24 cellular contexts compared by ENCODE assay signal in the genomic region with DNA sequence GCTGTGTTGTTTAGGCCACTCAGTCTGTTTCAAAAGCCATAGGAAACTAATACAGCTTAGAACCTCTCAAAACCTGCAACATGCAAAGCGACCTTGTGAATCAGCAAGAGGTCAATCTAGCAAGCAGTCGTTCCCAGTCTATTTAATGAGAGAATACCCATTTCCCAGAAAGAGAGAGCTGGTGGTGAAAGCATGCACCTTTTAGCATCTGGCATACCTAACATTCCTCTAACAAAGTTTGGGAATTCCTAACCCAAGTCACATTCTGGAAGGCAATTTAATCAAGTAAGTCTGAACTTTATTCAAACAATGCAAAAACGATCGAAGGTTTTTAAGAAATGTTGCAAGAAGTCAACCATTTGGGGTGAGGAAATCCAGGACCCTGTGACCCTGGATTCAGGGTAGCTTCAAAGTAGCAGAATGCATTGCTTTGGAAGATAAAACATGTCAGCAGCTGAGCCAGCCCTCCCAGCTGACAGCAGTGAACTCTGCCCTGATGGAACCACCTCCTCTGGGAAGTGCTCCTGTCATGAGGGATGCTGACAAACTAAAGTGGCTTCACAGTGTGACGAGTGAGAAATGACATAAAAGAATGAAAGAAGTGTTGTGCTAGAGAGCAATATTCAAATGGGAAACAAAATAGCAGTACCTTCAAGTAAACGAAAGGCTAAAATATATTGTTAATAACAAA.
"Had no signal": no experiment of that assay in that cellular context is flagged by ENCODE, and none has a peak within 500 bp of the region (broad histone marks: within the 10 kb centered on the region; RNA-seq: fewer than 3 reads in every experiment).

No MANE protein-coding gene starts in this region.

- H3K9me3 ChIP-seq: esophagus muscularis mucosa, left ventricle myocardium inferior, SK-N-SH, thoracic aorta, upper lobe of left lung had no signal

- H3K9ac ChIP-seq: SK-N-SH had no signal

- H3K27me3 ChIP-seq: dorsolateral prefrontal cortex, esophagus muscularis mucosa, upper lobe of left lung had no signal

- H3K4me3 Mint-ChIP-seq: activated naive CD8-positive, alpha-beta T cell treated with anti-CD3 and anti-CD28 coated beads for 36 hours; activated T-helper 17 cell treated with anti-CD3 and anti-CD28 coated beads, Interleukin-2, amount 50 U/mL, for 72 hours; central memory CD8-positive, alpha-beta T cell; effector memory CD8-positive, alpha-beta T cell; neural crest cell; stimulated activated memory B cell treated with anti-CD40 and anti-IgM and Interleukin-4, amounts not matched to agents 10 μg/mL and 1 μg/mL and 100 μg/mL, for 72 hours had no signal

- FAIRE-seq: astrocyte, colon, frontal cortex, keratinocyte had no signal

- H3K9me3 Mint-ChIP-seq: activated naive CD8-positive, alpha-beta T cell treated with anti-CD3 and anti-CD28 coated beads for 36 hours; activated T-helper 17 cell treated with anti-CD3 and anti-CD28 coated beads, Interleukin-2, amount 50 U/mL, for 72 hours; central memory CD8-positive, alpha-beta T cell; effector memory CD8-positive, alpha-beta T cell; neural crest cell; stimulated activated memory B cell treated with anti-CD40 and anti-IgM and Interleukin-4, amounts not matched to agents 10 μg/mL and 1 μg/mL and 100 μg/mL, for 72 hours had no signal

- H3K4me2 ChIP-seq: SK-N-SH, smooth muscle cell had no signal

- H3K4me1 ChIP-seq: esophagus muscularis mucosa, left ventricle myocardium inferior, upper lobe of left lung had no signal

- H3K36me3 ChIP-seq: esophagus muscularis mucosa, left ventricle myocardium inferior, thoracic aorta, upper lobe of left lung had no signal

- DNase-seq: activated CD4-positive, CD25-positive, alpha-beta regulatory T cell treated with anti-CD3 and anti-CD28 coated beads, Interleukin-2, amount 50 U/mL, for 72 hours; activated naive CD4-positive, alpha-beta T cell; activated naive CD8-positive, alpha-beta T cell treated with anti-CD3 and anti-CD28 coated beads for 36 hours; activated T-cell treated with anti-CD3 and anti-CD28 coated beads, Interleukin-2, amount 50 U/mL, for 1 hour; dorsolateral prefrontal cortex; effector memory CD8-positive, alpha-beta T cell; hippocampal formation; left ventricle myocardium inferior; mammary epithelial cell; occipital lobe; SK-N-SH; stimulated activated CD4-positive, alpha-beta T cell treated with anti-CD3 and anti-CD28 coated beads, Interleukin-15, amount 100 ng/mL, for 24 hours; upper lobe of left lung had no signal

- H3K27ac ChIP-seq: dorsolateral prefrontal cortex, esophagus muscularis mucosa, left ventricle myocardium inferior, thoracic aorta, upper lobe of left lung had no signal

- H3K27ac Mint-ChIP-seq: activated naive CD8-positive, alpha-beta T cell treated with anti-CD3 and anti-CD28 coated beads for 36 hours; activated T-helper 17 cell treated with anti-CD3 and anti-CD28 coated beads, Interleukin-2, amount 50 U/mL, for 72 hours; effector memory CD8-positive, alpha-beta T cell; stimulated activated memory B cell treated with anti-CD40 and anti-IgM and Interleukin-4, amounts not matched to agents 10 μg/mL and 1 μg/mL and 100 μg/mL, for 72 hours had no signal

- H3K27me3 Mint-ChIP-seq: activated naive CD8-positive, alpha-beta T cell treated with anti-CD3 and anti-CD28 coated beads for 36 hours; activated T-helper 17 cell treated with anti-CD3 and anti-CD28 coated beads, Interleukin-2, amount 50 U/mL, for 72 hours; central memory CD8-positive, alpha-beta T cell; effector memory CD8-positive, alpha-beta T cell; stimulated activated memory B cell treated with anti-CD40 and anti-IgM and Interleukin-4, amounts not matched to agents 10 μg/mL and 1 μg/mL and 100 μg/mL, for 72 hours had no signal

- H3K4me3 ChIP-seq: dorsolateral prefrontal cortex, esophagus muscularis mucosa, left ventricle myocardium inferior, smooth muscle cell, thoracic aorta, upper lobe of left lung had no signal
